Comparison of ENCODE assay signal across 21 cellular contexts in the genomic region with DNA sequence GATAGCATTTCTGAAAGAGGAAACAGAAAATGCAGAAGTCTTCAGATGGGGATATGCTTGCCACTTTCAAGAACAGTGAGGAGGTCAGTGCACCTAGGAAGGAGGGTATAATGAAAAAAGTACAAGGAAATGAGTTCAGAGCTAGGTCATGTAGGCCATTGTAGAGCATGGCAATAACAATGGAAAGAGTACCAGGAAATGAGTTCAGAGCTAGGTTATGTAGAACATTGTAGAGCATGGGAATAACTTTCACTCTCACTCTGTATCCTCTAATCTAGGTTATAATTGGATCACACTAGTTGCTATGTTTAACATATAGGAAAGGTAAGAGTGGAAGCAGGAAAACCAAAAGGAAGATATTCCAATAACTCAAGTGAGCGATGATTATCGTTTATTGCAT. TPM values are rescaled to one million over a fixed set of nuclear protein-coding genes. Genes with fewer than 3 reads are reported as not detected.
"Had no signal": no experiment of that assay in that cellular context is flagged by ENCODE, and none has a peak within 500 bp of the region (broad histone marks: within the 10 kb centered on the region; RNA-seq: fewer than 3 reads in every experiment).

No MANE protein-coding gene starts in this region.

- DNase-seq: activated CD4-positive, alpha-beta T cell treated with anti-CD3 and anti-CD28 coated beads, Interleukin-2, amount 10 ng/mL, durations not matched to agents 7 days and 5 days; activated CD4-positive, CD25-positive, alpha-beta regulatory T cell treated with anti-CD3 and anti-CD28 coated beads, Interleukin-2, amount 50 U/mL, for 72 hours; activated CD8-positive, alpha-beta memory T cell treated with anti-CD3 and anti-CD28 coated beads, Interleukin-2, amount 10 ng/mL, durations not matched to agents 7 days and 5 days; activated CD8-positive, alpha-beta T cell treated with anti-CD3 and anti-CD28 coated beads for 36 hours; activated effector memory CD4-positive, alpha-beta T cell treated with anti-CD3 and anti-CD28 coated beads, Interleukin-2, amount 50 U/mL, for 16 hours; activated naive CD4-positive, alpha-beta T cell treated with anti-CD3 and anti-CD28 coated beads, Interleukin-2, amount 10 ng/mL, durations not matched to agents 7 days and 5 days; activated naive CD8-positive, alpha-beta T cell treated with anti-CD3 and anti-CD28 coated beads, Interleukin-2, amount 50 U/mL, for 24 hours; activated T-cell treated with anti-CD3 and anti-CD28 coated beads for 4 hours; body of pancreas; dorsolateral prefrontal cortex; effector memory CD8-positive, alpha-beta T cell; gastrocnemius medialis; head of caudate nucleus; hypothalamus; left cardiac atrium; ovary; stimulated activated CD4-positive, alpha-beta T cell treated with anti-CD3 and anti-CD28 coated beads, Interleukin-4, amount 100 ng/mL, for 24 hours; stimulated activated naive CD4-positive, alpha-beta T cell treated with Interleukin-2 at 50 U/mL for 16 hours; T-helper 17 cell; upper lobe of right lung had no signal

RNA-seq across cellular contexts. Expression of a gene that starts 12.3 kb away (rescaled TPM):
- total RNA-seq: activated CD8-positive, alpha-beta T cell treated with anti-CD3 and anti-CD28 coated beads for 36 hours; gastrocnemius medialis; liver; T-helper 17 cell had no signal
